16 cellular contexts compared by ENCODE assay signal in the genomic region with DNA sequence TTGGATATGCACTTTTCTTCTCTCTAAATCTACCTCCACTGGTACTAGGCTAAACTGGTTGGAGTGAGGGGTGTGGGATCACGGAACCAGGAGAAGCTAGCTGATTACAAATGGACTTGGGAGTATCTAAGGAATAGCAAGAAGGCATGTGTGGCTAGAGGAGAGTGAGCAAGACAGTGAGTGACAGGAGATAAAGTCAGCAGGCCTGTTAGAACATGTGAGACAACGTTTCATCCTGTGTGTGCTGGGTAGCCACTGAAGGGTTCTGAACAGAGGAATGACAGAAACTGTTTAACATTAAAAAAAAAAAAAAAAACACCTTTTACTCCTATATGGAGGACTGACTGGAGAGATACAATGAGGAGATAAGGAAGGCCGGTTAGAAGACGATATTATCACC.
"Had no signal": no experiment of that assay in that cellular context is flagged by ENCODE, and none has a peak within 500 bp of the region (broad histone marks: within the 10 kb centered on the region; RNA-seq: fewer than 3 reads in every experiment).

No MANE protein-coding gene starts in this region.

- ATAC-seq: activated naive CD4-positive, alpha-beta T cell treated with anti-CD3 and anti-CD28 coated beads, Interleukin-2, amount 50 U/mL, for 72 hours; lower lobe of right lung; naive thymus-derived CD4-positive, alpha-beta T cell; stimulated activated naive CD8-positive, alpha-beta T cell treated with anti-CD3 and anti-CD28 coated beads, Interleukin-15, Interleukin-2, amounts not matched to agents 100 U/mL and 50 U/mL, for 24 hours had no signal

- H3K4me2 ChIP-seq: SK-N-SH had no signal

- H3K27me3 ChIP-seq: suprapubic skin had no signal

- H3K4me1 ChIP-seq: prostate gland had no signal

- H3K27ac ChIP-seq: lower lobe of right lung, prostate gland, suprapubic skin had no signal

- H3K36me3 ChIP-seq: lower lobe of right lung, prostate gland, suprapubic skin had no signal

- DNase-seq: activated CD4-positive, alpha-beta T cell treated with anti-CD3 and anti-CD28 coated beads, Interleukin-2, amount 50 U/mL, for 1 hour; activated CD4-positive, CD25-positive, alpha-beta regulatory T cell; activated effector memory CD4-positive, alpha-beta T cell treated with Interleukin-2 at 50 U/mL for 16 hours; activated T-cell treated with anti-CD3 and anti-CD28 coated beads, Interleukin-2, amount 50 U/mL, for 1 hour; amniotic stem cell; hippocampal formation; kidney glomerular epithelial cell; lower lobe of right lung; naive thymus-derived CD4-positive, alpha-beta T cell; SK-N-SH; stimulated activated CD4-positive, alpha-beta T cell treated with anti-CD3 and anti-CD28 coated beads, Interleukin-4, amount 100 ng/mL, for 1 hour; stimulated activated CD8-positive, alpha-beta memory T cell treated with anti-CD3 and anti-CD28 coated beads, Interleukin-4, amount 100 ng/mL, for 48 hours; stimulated activated naive CD8-positive, alpha-beta T cell treated with anti-CD3 and anti-CD28 coated beads, Interleukin-15, Interleukin-2, amounts not matched to agents 100 U/mL and 50 U/mL, for 24 hours had no signal

- H3K9ac ChIP-seq: SK-N-SH had no signal

- H3K4me3 ChIP-seq: lower lobe of right lung, prostate gland, suprapubic skin had no signal

- H3K9me3 ChIP-seq: lower lobe of right lung, prostate gland, SK-N-SH, suprapubic skin had no signal
